8 cellular contexts compared by ENCODE assay signal in genomic region chr9:5509573-5509972, GRCh38. TPM values are rescaled to one million over a fixed set of nuclear protein-coding genes. Genes with fewer than 3 reads are reported as not detected.
DNase-seq lines count a peak whose midpoint lies in the region; ATAC-seq and TF ChIP-seq lines count a peak whose summit lies in the region.

No MANE protein-coding gene starts in this region.

- H3K4me1 ChIP-seq in rectal smooth muscle tissue (ENCODE audit: control insufficient read depth, insufficient read depth, low read length): no peaks in the 10 kb centered on the region

- intact Hi-C loops in posterior cingulate gyrus (cut with DNase I): no loop called here

- H3K4me3 ChIP-seq in epithelial cell of proximal tubule (ENCODE audit: low read depth, low read length) (no peak overlapping the region), rectal smooth muscle tissue (ENCODE audit: low read length) (no peak overlapping the region)

- H3K9ac ChIP-seq in rectal smooth muscle tissue (ENCODE audit: low read length): no peak overlapping the region

- ATAC-seq in GM21381 (IDR thresholded peaks at IDR 0.05; ENCODE audit: unreplicated experiment): no peak

- H3K27me3 ChIP-seq in rectal smooth muscle tissue (ENCODE audit: control insufficient read depth, insufficient read depth, low read length): no peaks in the 10 kb centered on the region

- TF ChIP-seq CTCF in epithelial cell of proximal tubule (conservative IDR thresholded peaks at IDR 0.05; ENCODE audit: low read depth, low read length): no peak

- DNase-seq in EL (peak; percentile 99), RKO (ENCODE audit: low spot score) (peak; percentile 100), epithelial cell of proximal tubule (ENCODE audit: low read depth) (peak; percentile 74), DMS153 treated with DMSO at 0.1 percent for 48 hours (lab: John Stamatoyannopoulos, UW; ENCODE audit: unreplicated experiment) (no peak), HPDE6-E6E7 (ENCODE audit: extremely low spot score) (no peak), posterior cingulate gyrus (no peak)

- H3K36me3 ChIP-seq in rectal smooth muscle tissue (ENCODE audit: control insufficient read depth, insufficient read depth, low read length): no peaks in the 10 kb centered on the region

- H3K27ac ChIP-seq in rectal smooth muscle tissue (ENCODE audit: low read depth, low read length): peak overlapping the region; percentile 53

RNA-seq across cellular contexts. Expression of gene PDCD1LG2, which starts 0.8 kb away (rescaled TPM):
- total RNA-seq in epithelial cell of proximal tubule: 2.7 and 12.4 TPM in 2 replicates

RNA-seq across cellular contexts. Expression of gene CD274, which starts 59.2 kb away (rescaled TPM):
- total RNA-seq in epithelial cell of proximal tubule: 16.1 and 22.1 TPM in 2 replicates

Comparison
In these comparisons a context has a peak if more than half of its experiments do, and no peak if none do; other contexts are left out.
1. DNase-seq: peak in EL (single experiment), RKO (single experiment) and epithelial cell of proximal tubule (single experiment); none in DMS153 treated with DMSO at 0.1 percent for 48 hours (single experiment), HPDE6-E6E7 (single experiment) and posterior cingulate gyrus (0 of 10).